In genomic region chr16:48382131-48382530, GRCh38 we compare ENCODE assay signal across 24 cellular contexts. TPM values are rescaled to one million over a fixed set of nuclear protein-coding genes. Genes with fewer than 3 reads are reported as not detected.
DNase-seq lines count a peak whose midpoint lies in the region; ATAC-seq, FAIRE-seq and TF ChIP-seq lines count a peak whose summit lies in the region.
"Had no signal": no experiment of that assay in that cellular context is flagged by ENCODE, and none has a peak within 500 bp of the region (broad histone marks: within the 10 kb centered on the region; RNA-seq: fewer than 3 reads in every experiment).

No MANE protein-coding gene starts in this region.

- POLR2A ChIA-PET in A549 (lab: Yijun Ruan, JAX) (no interaction called here), T-cell (lab: Charles Lee) (no interaction called here)

- no peaks in the 10 kb centered on the region for H3K27me3 Mint-ChIP-seq in nephron (ENCODE audit: low read depth)
- no peaks in the 10 kb centered on the region for H3K27me3 Mint-ChIP-seq in T-cell

- ATAC-seq in A549 (no peak), T-cell (replicated peaks in 1 of 4) (no peak)
- ATAC-seq: left lobe of liver had no signal

- H3K4me3 Mint-ChIP-seq in nephron (peak overlapping the region; percentile 75 to 84 (median 81)), T-cell (no peak overlapping the region)
- H3K4me3 Mint-ChIP-seq: H9 had no signal

- no peak for TF ChIP-seq EP300 in A549 (IDR thresholded peaks at IDR 0.05)

- TF ChIP-seq POLR2A in A549 (IDR thresholded peaks at IDR 0.05; ENCODE audit: low read length): no peak

- H3K27ac Mint-ChIP-seq in nephron (peak overlapping the region in 2 of 3 experiments; percentile 73 to 91), T-cell (no peak overlapping the region)

- CTCF ChIA-PET in A549 (lab: Yijun Ruan, JAX) (interaction anchor here (0.5 kb wide), 1 partner anchor 10 kb away, joined by 3 read pairs; no protein-coding TSS in a partner anchor), T-cell (lab: Charles Lee) (no interaction called here)

- in situ Hi-C loops in ACHN (cut with HindIII; ENCODE audit: low pct_ligation_motif_present, low pct_unique_long_range_greater_than_20kb, low sequenced_read_pairs): no loop called here

- no peak for FAIRE-seq in A549 (lab: Jason Lieb, UNC)
- FAIRE-seq: bronchial epithelial cell, urothelium cell line had no signal

- TF ChIP-seq CTCF in A549 (IDR thresholded peaks at IDR 0.05) (no peak), HL-60 (IDR thresholded peaks at IDR 0.05; ENCODE audit: insufficient read depth, low read length) (no peak), nephron (IDR thresholded peaks at IDR 0.05; ENCODE audit: unreplicated experiment in 3 of 3) (no peak)

- H3K4me1 Mint-ChIP-seq in nephron (peaks cover 49% of the 10 kb centered on the region), T-cell (peaks cover 48 to 59% (median 52%) of the 10 kb centered on the region in 3 donors)

- DNase-seq in A549 (ENCODE audit: low read depth in 1 of 2, low spot score in 1 of 2) (no peak), HL-60 (ENCODE audit: low read depth in 1 of 2, low spot score in 1 of 2) (no peak), ecto neural progenitor cell (ENCODE audit: low spot score) (peak; percentile 22), T-cell (no peak), ACHN (no peak), NCI-H1092 (lab: John Stamatoyannopoulos, UW) (no peak)
- DNase-seq in effector CD8-positive, alpha-beta T cell (lab: John Stamatoyannopoulos, UW): no peak
- DNase-seq: activated CD4-positive, alpha-beta T cell treated with anti-CD3 and anti-CD28 coated beads, Interleukin-2, amount 50 U/mL, for 48 hours; activated CD4-positive, CD25-positive, alpha-beta regulatory T cell; H9; KG1; NCI-H187 treated with DMSO at 0.1 percent for 48 hours; NCI-H2227 treated with DMSO at 0.1 percent for 48 hours; NCI-H774; occipital lobe; T1000 had no signal

- H3K27ac ChIP-seq in A549: peak overlapping the region in 1 of 2 experiments; percentile 19; a peak in 1 of 6 replicates
- 0 out of 2 replicates have a peak overlapping the region, but pooled peaks have one; percentile 5 for H3K27ac ChIP-seq in HL-60 (replicated peaks)
- H3K27ac ChIP-seq: C4-2B, coronary artery had no signal

- no peaks in the 10 kb centered on the region for H3K27me3 ChIP-seq in HL-60 (ENCODE audit: insufficient read depth, poor library complexity, severe bottlenecking)
- H3K27me3 ChIP-seq: adrenal gland, right atrium auricular region had no signal

- H3K9me3 ChIP-seq in A549: no peaks in the 10 kb centered on the region
- H3K9me3 ChIP-seq: adrenal gland, right atrium auricular region had no signal

- H3K36me3 Mint-ChIP-seq in nephron (ENCODE audit: low read depth) (peaks cover 9% of the 10 kb centered on the region), T-cell (no peaks in the 10 kb centered on the region)

- H3K4me3 ChIP-seq in A549 (no peak overlapping the region), HL-60 (replicated peaks; ENCODE audit: insufficient read depth, low read length) (no peak overlapping the region)
- H3K4me3 ChIP-seq: adrenal gland, coronary artery, right atrium auricular region had no signal

- TF ChIP-seq RAD21 in A549 (conservative IDR thresholded peaks at IDR 0.05 in 1 of 2, IDR thresholded peaks at IDR 0.05 in 1 of 2): no peak

- peak overlapping the region; percentile 85 for H3K4me2 ChIP-seq in A549

- H3K4me1 ChIP-seq in A549: peaks cover 40% of the 10 kb centered on the region

- WGBS in A549 (ENCODE audit: missing lambda C conversion rate): 96% methylated on average over 4 of the region's 4 CpGs

- H3K9me3 Mint-ChIP-seq in nephron: peaks cover 2% of the 10 kb centered on the region
- no peaks in the 10 kb centered on the region for H3K9me3 Mint-ChIP-seq in T-cell

TF ChIP-seq in A549, 52 proteins besides CTCF, POLR2A, EP300 and RAD21:
- TF ChIP-seq SMC3 (IDR thresholded peaks at IDR 0.05) (no peak), TFCP2L1 (CRISPR knock-in tag; IDR thresholded peaks at IDR 0.05) (no peak), CBX8 (IDR thresholded peaks at IDR 0.05) (no peak), NPAS2 (CRISPR knock-in tag; IDR thresholded peaks at IDR 0.05; ENCODE audit: borderline replicate concordance) (no peak), ZNF302 (CRISPR knock-in tag; IDR thresholded peaks at IDR 0.05) (no peak), MYC (IDR thresholded peaks at IDR 0.05; ENCODE audit: borderline replicate concordance, low read length) (no peak), EHMT2 (IDR thresholded peaks at IDR 0.05; ENCODE audit: low read depth) (no peak), MAFK (IDR thresholded peaks at IDR 0.05; ENCODE audit: partially characterized antibody) (no peak), FOXS1 (CRISPR knock-in tag; IDR thresholded peaks at IDR 0.05) (no peak), SREBF2 (IDR thresholded peaks at IDR 0.05) (no peak), RNF2 (IDR thresholded peaks at IDR 0.05; ENCODE audit: borderline replicate concordance, low read depth) (no peak), HOXA7 (CRISPR knock-in tag; IDR thresholded peaks at IDR 0.05) (no peak), NR3C1 (IDR thresholded peaks at IDR 0.05) (no peak), CEBPB (IDR thresholded peaks at IDR 0.05) (no peak)
- TF ChIP-seq, protein P1, sequence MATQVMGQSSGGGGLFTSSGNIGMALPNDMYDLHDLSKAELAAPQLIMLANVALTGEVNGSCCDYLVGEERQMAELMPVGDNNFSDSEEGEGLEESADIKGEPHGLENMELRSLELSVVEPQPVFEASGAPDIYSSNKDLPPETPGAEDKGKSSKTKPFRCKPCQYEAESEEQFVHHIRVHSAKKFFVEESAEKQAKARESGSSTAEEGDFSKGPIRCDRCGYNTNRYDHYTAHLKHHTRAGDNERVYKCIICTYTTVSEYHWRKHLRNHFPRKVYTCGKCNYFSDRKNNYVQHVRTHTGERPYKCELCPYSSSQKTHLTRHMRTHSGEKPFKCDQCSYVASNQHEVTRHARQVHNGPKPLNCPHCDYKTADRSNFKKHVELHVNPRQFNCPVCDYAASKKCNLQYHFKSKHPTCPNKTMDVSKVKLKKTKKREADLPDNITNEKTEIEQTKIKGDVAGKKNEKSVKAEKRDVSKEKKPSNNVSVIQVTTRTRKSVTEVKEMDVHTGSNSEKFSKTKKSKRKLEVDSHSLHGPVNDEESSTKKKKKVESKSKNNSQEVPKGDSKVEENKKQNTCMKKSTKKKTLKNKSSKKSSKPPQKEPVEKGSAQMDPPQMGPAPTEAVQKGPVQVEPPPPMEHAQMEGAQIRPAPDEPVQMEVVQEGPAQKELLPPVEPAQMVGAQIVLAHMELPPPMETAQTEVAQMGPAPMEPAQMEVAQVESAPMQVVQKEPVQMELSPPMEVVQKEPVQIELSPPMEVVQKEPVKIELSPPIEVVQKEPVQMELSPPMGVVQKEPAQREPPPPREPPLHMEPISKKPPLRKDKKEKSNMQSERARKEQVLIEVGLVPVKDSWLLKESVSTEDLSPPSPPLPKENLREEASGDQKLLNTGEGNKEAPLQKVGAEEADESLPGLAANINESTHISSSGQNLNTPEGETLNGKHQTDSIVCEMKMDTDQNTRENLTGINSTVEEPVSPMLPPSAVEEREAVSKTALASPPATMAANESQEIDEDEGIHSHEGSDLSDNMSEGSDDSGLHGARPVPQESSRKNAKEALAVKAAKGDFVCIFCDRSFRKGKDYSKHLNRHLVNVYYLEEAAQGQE (IDR thresholded peaks at IDR 0.05): no peak
- TF ChIP-seq, protein P2, sequence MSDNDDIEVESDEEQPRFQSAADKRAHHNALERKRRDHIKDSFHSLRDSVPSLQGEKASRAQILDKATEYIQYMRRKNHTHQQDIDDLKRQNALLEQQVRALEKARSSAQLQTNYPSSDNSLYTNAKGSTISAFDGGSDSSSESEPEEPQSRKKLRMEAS (IDR thresholded peaks at IDR 0.05): no peak
- TF ChIP-seq, protein P3, sequence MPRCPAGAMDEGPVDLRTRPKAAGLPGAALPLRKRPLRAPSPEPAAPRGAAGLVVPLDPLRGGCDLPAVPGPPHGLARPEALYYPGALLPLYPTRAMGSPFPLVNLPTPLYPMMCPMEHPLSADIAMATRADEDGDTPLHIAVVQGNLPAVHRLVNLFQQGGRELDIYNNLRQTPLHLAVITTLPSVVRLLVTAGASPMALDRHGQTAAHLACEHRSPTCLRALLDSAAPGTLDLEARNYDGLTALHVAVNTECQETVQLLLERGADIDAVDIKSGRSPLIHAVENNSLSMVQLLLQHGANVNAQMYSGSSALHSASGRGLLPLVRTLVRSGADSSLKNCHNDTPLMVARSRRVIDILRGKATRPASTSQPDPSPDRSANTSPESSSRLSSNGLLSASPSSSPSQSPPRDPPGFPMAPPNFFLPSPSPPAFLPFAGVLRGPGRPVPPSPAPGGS (IDR thresholded peaks at IDR 0.05): no peak
- TF ChIP-seq, protein P4, sequence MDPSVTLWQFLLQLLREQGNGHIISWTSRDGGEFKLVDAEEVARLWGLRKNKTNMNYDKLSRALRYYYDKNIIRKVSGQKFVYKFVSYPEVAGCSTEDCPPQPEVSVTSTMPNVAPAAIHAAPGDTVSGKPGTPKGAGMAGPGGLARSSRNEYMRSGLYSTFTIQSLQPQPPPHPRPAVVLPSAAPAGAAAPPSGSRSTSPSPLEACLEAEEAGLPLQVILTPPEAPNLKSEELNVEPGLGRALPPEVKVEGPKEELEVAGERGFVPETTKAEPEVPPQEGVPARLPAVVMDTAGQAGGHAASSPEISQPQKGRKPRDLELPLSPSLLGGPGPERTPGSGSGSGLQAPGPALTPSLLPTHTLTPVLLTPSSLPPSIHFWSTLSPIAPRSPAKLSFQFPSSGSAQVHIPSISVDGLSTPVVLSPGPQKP (IDR thresholded peaks at IDR 0.05; ENCODE audit: low read depth, low read length): no peak

RNA-seq across cellular contexts. Expression of gene SIAH1, which starts 3.1 kb away (rescaled TPM):
- polyA plus RNA-seq in A549 (2011; rRNA removed) (28.5 and 30.0 TPM in 2 replicates), A549 (2017; fragmentation: RNase III; extraction: RNeasy Plus Mini Kit Qiagen cat#74134 plus additional on column Dnase treatment) (12.0 to 13.6 TPM (median 13.3 TPM) in 3 replicates)
- polyA plus RNA-seq in A549 (2012; cell fraction: cytosol; rRNA removed): 13.3 and 16.8 TPM in 2 replicates
- 16.9 and 26.7 TPM in 2 replicates for polyA plus RNA-seq in A549 (2012; cell fraction: nucleus; rRNA removed)
- polyA minus RNA-seq in A549 (2011; rRNA and poly(A)+ RNA removed): 29.1 and 42.6 TPM in 2 replicates
- 10 to 100 TPM; 13.8 to 41.1 (median 15.0) TPM for total RNA-seq in T-cell

Comparison
In these comparisons a context has a peak if more than half of its experiments do, and no peak if none do; other contexts are left out.
1. H3K27ac Mint-ChIP-seq: peak in nephron (2 of 3); none in T-cell (0 of 2).
2. H3K4me3 Mint-ChIP-seq: peak in nephron (3 of 3); none in T-cell (0 of 3).